ENCODE assay signal across 10 cellular contexts in genomic region chr1:24294757-24295371, GRCh38. TPM values are rescaled to one million over a fixed set of nuclear protein-coding genes. Genes with fewer than 3 reads are reported as not detected.
A peak's percentile ranks its signal among the peaks of the same experiment; 100 is the strongest.
DNase-seq lines count a peak whose midpoint lies in the region; TF ChIP-seq lines count a peak whose summit lies in the region.
"Had no signal": no experiment of that assay in that cellular context is flagged by ENCODE, and none has a peak within 500 bp of the region (broad histone marks: within the 10 kb centered on the region; RNA-seq: fewer than 3 reads in every experiment).

No MANE protein-coding gene starts in this region.

- no peaks in the 10 kb centered on the region for H3K36me3 ChIP-seq in Peyer's patch

- peak overlapping the region; percentile 0 to 67 (median 56) for H3K27ac ChIP-seq in Peyer's patch

- no peaks in the 10 kb centered on the region for H3K9me3 ChIP-seq in Peyer's patch

- H3K4me3 ChIP-seq in Peyer's patch, result no peak overlapping the region
- no peak overlapping the region for H3K4me3 ChIP-seq in fibroblast of villous mesenchyme (ENCODE audit: low read depth, low read length)

- peaks cover 0 to 16% (median 2%) of the 10 kb centered on the region in 4 donors for H3K4me1 ChIP-seq in Peyer's patch

- TF ChIP-seq POLR2A in Peyer's patch (IDR thresholded peaks at IDR 0.05), result no peak

- TF ChIP-seq CTCF in Peyer's patch (IDR thresholded peaks at IDR 0.05), result peak in 3 of 6 experiments; percentile 23 to 33 (median 27)
- peak; percentile 27 for TF ChIP-seq CTCF in fibroblast of villous mesenchyme (IDR thresholded peaks at IDR 0.05; ENCODE audit: insufficient read depth, low read depth, low read length)

- DNase-seq in EH (ENCODE audit: low read depth) (peak; percentile 90), Peyer's patch (peak in 2 of 3 donors; percentile 76 to 82), fibroblast of villous mesenchyme (ENCODE audit: low read depth) (peak; percentile 98), renal cortical epithelial cell (ENCODE audit: low read depth) (peak; percentile 99), NCI-H187 treated with DMSO at 0.1 percent for 48 hours (lab: John Stamatoyannopoulos, UW) (no peak), KG1 (lab: John Stamatoyannopoulos, UW) (no peak), NCI-H1436 treated with DMSO at 0.1 percent for 48 hours (lab: John Stamatoyannopoulos, UW) (no peak), NCI-H1092 (lab: John Stamatoyannopoulos, UW) (no peak)
- DNase-seq: NCI-H526 treated with DMSO at 0.1 percent for 48 hours had no signal

- no peaks in the 10 kb centered on the region for H3K27me3 ChIP-seq in Peyer's patch

RNA-seq across cellular contexts. Expression of gene GRHL3, which starts 24.3 kb away (rescaled TPM):
- 1 to 10 TPM in 1 of 4 donors, under 1 TPM in 2, not detected in 1; 0.35 to 1.1 (median 0.66) TPM for total RNA-seq in Peyer's patch
- total RNA-seq in fibroblast of villous mesenchyme, result not detected in 2 replicates
- 2.5 and 11.1 TPM in 2 replicates for total RNA-seq in renal cortical epithelial cell
- total RNA-seq: glomerular endothelial cell had no signal

Comparison
In these comparisons a context has a peak if more than half of its experiments do, and no peak if none do; other contexts are left out.
1. DNase-seq: peak in EH (single experiment), Peyer's patch (2 of 3), fibroblast of villous mesenchyme (single experiment) and renal cortical epithelial cell (single experiment); none in NCI-H187 treated with DMSO at 0.1 percent for 48 hours (single experiment), KG1 (single experiment), NCI-H1436 treated with DMSO at 0.1 percent for 48 hours (single experiment) and NCI-H1092 (single experiment).